In genomic region chr11:134943544-134943943, GRCh38 we compare ENCODE assay signal across 28 cellular contexts.
"Had no signal": no experiment of that assay in that cellular context is flagged by ENCODE, and none has a peak within 500 bp of the region (broad histone marks: within the 10 kb centered on the region; RNA-seq: fewer than 3 reads in every experiment).

No MANE protein-coding gene starts in this region.

- H3K4me2 ChIP-seq: smooth muscle cell had no signal

- H3K27ac Mint-ChIP-seq: naive thymus-derived CD8-positive, alpha-beta T cell; natural killer cell treated with Interleukin-12 subunit alpha and Interleukin-12 subunit beta and Interleukin-15 and Interleukin-18, amount 100 ng/mL, for 72 hours; nephron progenitor cell; stimulated activated memory B cell treated with anti-CD40 and anti-IgM and Interleukin-4, amounts not matched to agents 10 μg/mL and 1 μg/mL and 100 μg/mL, for 72 hours had no signal

- H3K36me3 Mint-ChIP-seq: naive thymus-derived CD8-positive, alpha-beta T cell; natural killer cell treated with Interleukin-12 subunit alpha and Interleukin-12 subunit beta and Interleukin-15 and Interleukin-18, amount 100 ng/mL, for 72 hours; stimulated activated memory B cell treated with anti-CD40 and anti-IgM and Interleukin-4, amounts not matched to agents 10 μg/mL and 1 μg/mL and 100 μg/mL, for 72 hours had no signal

- H3K27ac ChIP-seq: pancreas, prostate gland, right atrium auricular region, skin epidermis, spleen, suprapubic skin, testis, tibial nerve, upper lobe of left lung, vagina had no signal

- DNase-seq: naive thymus-derived CD8-positive, alpha-beta T cell; nephron progenitor cell; occipital lobe; pancreas; spleen; stimulated activated CD4-positive, alpha-beta T cell treated with anti-CD3 and anti-CD28 coated beads, Interleukin-12 subunit alpha, Interleukin-12 subunit beta, amount 100 ng/mL, for 4 hours; stimulated activated CD4-positive, alpha-beta T cell treated with anti-CD3 and anti-CD28 coated beads, Interleukin-1b, Interleukin-23, amount 100 ng/mL, for 48 hours; stimulated activated CD4-positive, alpha-beta T cell treated with anti-CD3 and anti-CD28 coated beads, Interleukin-4, amount 100 ng/mL, for 1 hour; stimulated activated CD4-positive, alpha-beta T cell treated with anti-CD3 and anti-CD28 coated beads, Interleukin-4, amount 100 ng/mL, for 4 hours; stimulated activated CD8-positive, alpha-beta memory T cell treated with anti-CD3 and anti-CD28 coated beads, Interleukin-4, amount 100 ng/mL, for 48 hours; stimulated activated naive CD4-positive, alpha-beta T cell; stimulated activated naive CD8-positive, alpha-beta T cell treated with anti-CD3 and anti-CD28 coated beads, Interleukin-15, amount 100 ng/mL, for 72 hours; stimulated activated naive CD8-positive, alpha-beta T cell treated with anti-CD3 and anti-CD28 coated beads, Interleukin-15, Interleukin-2, amounts not matched to agents 100 U/mL and 50 U/mL, for 24 hours; substantia nigra; testis; trophoblast cell; upper lobe of left lung had no signal

- H3K36me3 ChIP-seq: pancreas, prostate gland, right atrium auricular region, spleen, suprapubic skin, tibial nerve, upper lobe of left lung, vagina had no signal

- H3K9me3 ChIP-seq: pancreas, prostate gland, right atrium auricular region, spleen, suprapubic skin, testis, tibial nerve, upper lobe of left lung, vagina had no signal

- H3K4me3 Mint-ChIP-seq: naive thymus-derived CD8-positive, alpha-beta T cell; natural killer cell treated with Interleukin-12 subunit alpha and Interleukin-12 subunit beta and Interleukin-15 and Interleukin-18, amount 100 ng/mL, for 72 hours; nephron progenitor cell; stimulated activated memory B cell treated with anti-CD40 and anti-IgM and Interleukin-4, amounts not matched to agents 10 μg/mL and 1 μg/mL and 100 μg/mL, for 72 hours; stimulated activated naive CD8-positive, alpha-beta T cell treated with anti-CD3 and anti-CD28 coated beads, Interleukin-15, amount 100 ng/mL, for 72 hours had no signal

- H3K9me3 Mint-ChIP-seq: naive thymus-derived CD8-positive, alpha-beta T cell; natural killer cell treated with Interleukin-12 subunit alpha and Interleukin-12 subunit beta and Interleukin-15 and Interleukin-18, amount 100 ng/mL, for 72 hours; nephron progenitor cell; neural crest cell; stimulated activated memory B cell treated with anti-CD40 and anti-IgM and Interleukin-4, amounts not matched to agents 10 μg/mL and 1 μg/mL and 100 μg/mL, for 72 hours; stimulated activated naive CD8-positive, alpha-beta T cell treated with anti-CD3 and anti-CD28 coated beads, Interleukin-15, amount 100 ng/mL, for 72 hours had no signal

- FAIRE-seq: pancreas had no signal

- ATAC-seq: naive thymus-derived CD8-positive, alpha-beta T cell; pancreas; sciatic nerve; stimulated activated memory B cell treated with anti-CD40 and anti-IgM and Interleukin-4, amounts not matched to agents 10 μg/mL and 1 μg/mL and 100 μg/mL, for 72 hours; stimulated activated naive CD8-positive, alpha-beta T cell treated with anti-CD3 and anti-CD28 coated beads, Interleukin-15, amount 100 ng/mL, for 72 hours; stimulated activated naive CD8-positive, alpha-beta T cell treated with anti-CD3 and anti-CD28 coated beads, Interleukin-15, Interleukin-2, amounts not matched to agents 100 U/mL and 50 U/mL, for 24 hours had no signal

- H3K4me1 ChIP-seq: pancreas, prostate gland, right atrium auricular region, suprapubic skin, testis, vagina had no signal

- H3K4me3 ChIP-seq: pancreas, prostate gland, right atrium auricular region, skin epidermis, smooth muscle cell, spleen, suprapubic skin, testis, tibial nerve, upper lobe of left lung, vagina had no signal

- H3K27me3 ChIP-seq: pancreas, right atrium auricular region, suprapubic skin, testis, tibial nerve, upper lobe of left lung, vagina had no signal

- H3K4me1 Mint-ChIP-seq: naive thymus-derived CD8-positive, alpha-beta T cell; stimulated activated memory B cell treated with anti-CD40 and anti-IgM and Interleukin-4, amounts not matched to agents 10 μg/mL and 1 μg/mL and 100 μg/mL, for 72 hours; stimulated activated naive CD8-positive, alpha-beta T cell treated with anti-CD3 and anti-CD28 coated beads, Interleukin-15, amount 100 ng/mL, for 72 hours had no signal
